In the genomic region with DNA sequence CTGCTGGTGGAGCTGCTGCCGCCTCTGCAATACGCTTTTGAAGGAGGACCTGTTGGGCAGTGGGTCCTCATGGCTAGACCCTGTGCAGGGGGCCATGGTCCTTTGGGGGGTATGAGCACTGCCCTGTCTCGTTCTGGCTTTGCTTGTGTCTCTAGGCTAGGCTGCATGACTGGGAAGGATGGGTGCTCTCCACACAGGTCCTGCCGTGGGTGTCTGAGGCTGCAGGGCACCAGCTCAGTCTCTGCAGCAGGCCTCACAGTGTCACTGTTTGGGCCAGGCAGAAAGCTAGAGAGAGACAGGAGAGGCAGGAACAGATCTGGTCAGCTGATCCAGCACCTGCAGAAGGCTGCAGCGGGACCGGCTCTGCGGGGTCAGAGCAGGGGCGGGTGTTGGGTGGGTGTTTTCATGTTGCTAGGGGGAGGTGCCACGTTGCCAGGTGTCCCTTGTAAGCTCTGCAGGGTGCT, we compare ENCODE assay signal across 10 cellular contexts.
DNase-seq lines count a peak whose midpoint lies in the region; ATAC-seq and TF ChIP-seq lines count a peak whose summit lies in the region.
"Had no signal": no experiment of that assay in that cellular context is flagged by ENCODE, and none has a peak within 500 bp of the region (broad histone marks: within the 10 kb centered on the region; RNA-seq: fewer than 3 reads in every experiment).

No MANE protein-coding gene starts in this region.

- H3K9me3 ChIP-seq in Peyer's patch: no peaks in the 10 kb centered on the region
- H3K9me3 ChIP-seq in left lung: no peaks in the 10 kb centered on the region

- intact Hi-C loops in left lung (cut with DNase I): no loop called here

- TF ChIP-seq POLR2A in Peyer's patch (IDR thresholded peaks at IDR 0.05): no peak

- peaks cover 0 to 17% (median 3%) of the 10 kb centered on the region in 4 donors for H3K4me1 ChIP-seq in Peyer's patch
- peaks cover 23 to 38% of the 10 kb centered on the region in 2 donors for H3K4me1 ChIP-seq in left lung

- no peaks in the 10 kb centered on the region for H3K36me3 ChIP-seq in Peyer's patch
- peaks cover 0 to 16% of the 10 kb centered on the region in 2 donors for H3K36me3 ChIP-seq in left lung

- no peak for TF ChIP-seq CTCF in C4-2B (conservative IDR thresholded peaks at IDR 0.05)
- TF ChIP-seq CTCF in GM10266 (IDR thresholded peaks at IDR 0.05; ENCODE audit: control insufficient read depth, insufficient read depth, low read depth, missing control alignments): no peak
- TF ChIP-seq CTCF in Peyer's patch (IDR thresholded peaks at IDR 0.05): no peak
- no peak for TF ChIP-seq CTCF in left lung (IDR thresholded peaks at IDR 0.05)

- DNase-seq in GM10266 (ENCODE audit: extremely low spot score): peak; percentile 23
- peak in 2 of 3 donors; percentile 36 to 58 for DNase-seq in Peyer's patch
- DNase-seq in left lung: peak in 1 of 2 donors; percentile 55
- no peak for DNase-seq in cerebellar cortex (ENCODE audit: low spot score)
- no peak for DNase-seq in NCI-H446 treated with DMSO at 0.1 percent for 48 hours (lab: John Stamatoyannopoulos, UW)
- DNase-seq in cerebellum (ENCODE audit: low spot score): no peak
- DNase-seq in inferior parietal cortex (ENCODE audit: extremely low spot score): no peak
- DNase-seq: amniotic stem cell, foreskin fibroblast had no signal

- ATAC-seq in left lung: peak; percentile 39

- H3K27ac ChIP-seq in C4-2B (peak overlapping the region; percentile 30; the same call in 1 of the 2 replicates), Peyer's patch (no peak overlapping the region), left lung (no peak overlapping the region)

- H3K4me3 ChIP-seq in Peyer's patch (no peak overlapping the region), left lung (no peak overlapping the region)

- H3K27me3 ChIP-seq in Peyer's patch: no peaks in the 10 kb centered on the region
- no peaks in the 10 kb centered on the region for H3K27me3 ChIP-seq in left lung

Comparison
In these comparisons a context has a peak if more than half of its experiments do, and no peak if none do; other contexts are left out.
1. DNase-seq: peak in GM10266 (single experiment) and Peyer's patch (2 of 3); none in cerebellar cortex (single experiment), NCI-H446 treated with DMSO at 0.1 percent for 48 hours (single experiment), cerebellum (single experiment) and inferior parietal cortex (single experiment).